ENCODE assay signal across 25 cellular contexts in the genomic region with DNA sequence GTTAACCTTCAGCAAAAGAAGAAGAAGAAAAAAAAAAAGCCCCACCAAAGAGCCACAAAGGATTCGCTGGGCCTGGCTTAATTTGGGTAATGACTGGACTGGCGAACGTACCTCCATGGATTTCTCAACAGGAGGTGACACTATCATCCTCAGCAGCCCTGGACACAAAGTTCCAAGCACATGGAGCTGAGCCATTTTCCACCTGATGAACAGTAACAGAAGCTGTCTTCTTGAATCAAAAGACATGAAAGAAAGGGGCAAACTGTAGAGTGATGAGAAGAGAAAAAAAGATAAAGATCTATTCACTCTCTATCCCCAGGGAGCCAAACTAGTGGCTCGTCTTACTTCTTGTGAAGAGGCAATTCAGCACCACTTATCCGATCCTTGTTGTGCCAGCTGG.
"Had no signal": no experiment of that assay in that cellular context is flagged by ENCODE, and none has a peak within 500 bp of the region (broad histone marks: within the 10 kb centered on the region; RNA-seq: fewer than 3 reads in every experiment).

No MANE protein-coding gene starts in this region.

- H3K27ac ChIP-seq: left lung, lower lobe of right lung, pancreas, prostate gland, stomach, thyroid gland, upper lobe of left lung had no signal

- H3K27ac Mint-ChIP-seq: activated CD4-positive, alpha-beta T cell treated with anti-CD3 and anti-CD28 coated beads for 36 hours; activated CD8-positive, alpha-beta memory T cell treated with anti-CD3 and anti-CD28 coated beads, Interleukin-2, amount 10 ng/mL, durations not matched to agents 7 days and 5 days; activated CD8-positive, alpha-beta T cell treated with anti-CD3 and anti-CD28 coated beads, Interleukin-2, amount 10 ng/mL, durations not matched to agents 7 days and 5 days; activated naive CD8-positive, alpha-beta T cell; nephron; stimulated activated naive B cell treated with anti-CD40 and anti-IgM and Interleukin-4, amounts not matched to agents 10 μg/mL and 1 μg/mL and 100 μg/mL, for 72 hours; T-helper 2 cell treated with Interferon-gamma antibody and Interleukin-4, amounts not matched to agents 5 μg/mL and 100 μg/mL, for 36 hours had no signal

- H3K36me3 ChIP-seq: left lung, lower lobe of right lung, pancreas, prostate gland, stomach, thyroid gland, upper lobe of left lung had no signal

- H3K4me1 ChIP-seq: left lung, lower lobe of right lung, pancreas, prostate gland, stomach, upper lobe of left lung had no signal

- H3K9me3 Mint-ChIP-seq: central memory CD8-positive, alpha-beta T cell; nephron; stimulated activated naive B cell treated with anti-CD40 and anti-IgM and Interleukin-4, amounts not matched to agents 10 μg/mL and 1 μg/mL and 100 μg/mL, for 72 hours; T-helper 2 cell treated with Interferon-gamma antibody and Interleukin-4, amounts not matched to agents 5 μg/mL and 100 μg/mL, for 36 hours had no signal

- H3K36me3 Mint-ChIP-seq: activated CD8-positive, alpha-beta memory T cell treated with anti-CD3 and anti-CD28 coated beads, Interleukin-2, amount 10 ng/mL, durations not matched to agents 7 days and 5 days; activated naive CD8-positive, alpha-beta T cell; stimulated activated naive B cell treated with anti-CD40 and anti-IgM and Interleukin-4, amounts not matched to agents 10 μg/mL and 1 μg/mL and 100 μg/mL, for 72 hours had no signal

- H3K4me3 Mint-ChIP-seq: activated CD4-positive, alpha-beta T cell treated with anti-CD3 and anti-CD28 coated beads for 36 hours; activated CD8-positive, alpha-beta memory T cell treated with anti-CD3 and anti-CD28 coated beads, Interleukin-2, amount 10 ng/mL, durations not matched to agents 7 days and 5 days; activated CD8-positive, alpha-beta T cell treated with anti-CD3 and anti-CD28 coated beads, Interleukin-2, amount 10 ng/mL, durations not matched to agents 7 days and 5 days; activated naive CD8-positive, alpha-beta T cell; central memory CD8-positive, alpha-beta T cell; nephron; stimulated activated naive B cell treated with anti-CD40 and anti-IgM and Interleukin-4, amounts not matched to agents 10 μg/mL and 1 μg/mL and 100 μg/mL, for 72 hours; T-helper 2 cell treated with Interferon-gamma antibody and Interleukin-4, amounts not matched to agents 5 μg/mL and 100 μg/mL, for 36 hours had no signal

- H3K4me3 ChIP-seq: left lung, lower lobe of right lung, pancreas, prostate gland, smooth muscle cell, stomach, thyroid gland, upper lobe of left lung had no signal

- H3K4me1 Mint-ChIP-seq: activated CD4-positive, alpha-beta T cell treated with anti-CD3 and anti-CD28 coated beads for 36 hours; activated CD8-positive, alpha-beta memory T cell treated with anti-CD3 and anti-CD28 coated beads, Interleukin-2, amount 10 ng/mL, durations not matched to agents 7 days and 5 days; central memory CD8-positive, alpha-beta T cell; stimulated activated naive B cell treated with anti-CD40 and anti-IgM and Interleukin-4, amounts not matched to agents 10 μg/mL and 1 μg/mL and 100 μg/mL, for 72 hours had no signal

- H3K27me3 ChIP-seq: left lung, pancreas, stomach, thyroid gland, upper lobe of left lung had no signal

- H3K9me3 ChIP-seq: left lung, lower lobe of right lung, pancreas, prostate gland, stomach, thyroid gland, upper lobe of left lung had no signal

- H3K27me3 Mint-ChIP-seq: activated CD8-positive, alpha-beta memory T cell treated with anti-CD3 and anti-CD28 coated beads, Interleukin-2, amount 10 ng/mL, durations not matched to agents 7 days and 5 days had no signal

- DNase-seq: activated CD4-positive, alpha-beta T cell treated with anti-CD3 and anti-CD28 coated beads for 36 hours; activated CD4-positive, CD25-positive, alpha-beta regulatory T cell; activated CD8-positive, alpha-beta memory T cell treated with anti-CD3 and anti-CD28 coated beads, Interleukin-2, amount 10 ng/mL, durations not matched to agents 7 days and 5 days; activated CD8-positive, alpha-beta T cell treated with anti-CD3 and anti-CD28 coated beads, Interleukin-2, amount 10 ng/mL, durations not matched to agents 7 days and 5 days; activated naive CD4-positive, alpha-beta T cell treated with Interleukin-2 at 50 U/mL for 16 hours; activated T-cell treated with anti-CD3 and anti-CD28 coated beads, Interleukin-2, amount 50 U/mL, for 48 hours; anterior cingulate cortex; dermis blood vessel endothelial cell; effector memory CD4-positive, alpha-beta T cell; kidney glomerular epithelial cell; left lung; lower lobe of right lung; nucleus accumbens; pancreas; stimulated activated CD4-positive, alpha-beta T cell treated with anti-CD3 and anti-CD28 coated beads, Interleukin-2, amount 100 ng/mL, for 24 hours; stimulated activated naive B cell treated with anti-CD40 and anti-IgM and Interleukin-4, amounts not matched to agents 10 μg/mL and 1 μg/mL and 100 μg/mL, for 72 hours; stomach; thyroid gland; upper lobe of left lung had no signal
